Comparison of ENCODE assay signal across 24 cellular contexts in the genomic region with DNA sequence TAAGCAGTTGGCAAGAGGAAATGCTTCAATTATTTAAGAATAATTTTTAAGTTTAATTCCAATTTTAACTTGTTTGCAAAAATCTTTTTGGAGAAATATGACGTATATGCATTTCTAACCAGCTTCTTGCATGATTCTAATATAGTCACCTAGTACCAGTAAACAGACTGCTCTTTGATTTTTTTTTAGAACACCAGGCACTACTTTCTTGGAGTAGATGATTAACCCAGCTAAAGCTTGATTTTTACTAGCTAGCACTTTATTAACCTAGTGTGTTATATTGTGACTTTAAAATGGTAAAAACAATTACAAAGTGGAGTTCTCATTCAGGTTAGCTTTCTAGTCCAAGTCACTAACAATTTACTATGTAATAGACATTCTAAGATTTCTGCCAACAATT.
"Had no signal": no experiment of that assay in that cellular context is flagged by ENCODE, and none has a peak within 500 bp of the region (broad histone marks: within the 10 kb centered on the region; RNA-seq: fewer than 3 reads in every experiment).

No MANE protein-coding gene starts in this region.

- H3K9me3 ChIP-seq: adrenal gland, ascending aorta, breast epithelium, esophagus muscularis mucosa, gastrocnemius medialis, upper lobe of left lung had no signal

- H3K4me3 ChIP-seq: adrenal gland, ascending aorta, breast epithelium, dorsolateral prefrontal cortex, esophagus muscularis mucosa, gastrocnemius medialis, upper lobe of left lung had no signal

- DNase-seq: activated CD4-positive, alpha-beta T cell treated with anti-CD3 and anti-CD28 coated beads for 4 hours; activated CD4-positive, alpha-beta T cell treated with anti-CD3 and anti-CD28 coated beads, Interleukin-2, amount 50 U/mL, for 48 hours; activated CD4-positive, CD25-positive, alpha-beta regulatory T cell; activated CD8-positive, alpha-beta memory T cell treated with anti-CD3 and anti-CD28 coated beads, Interleukin-2, amount 50 U/mL, for 48 hours; activated naive CD4-positive, alpha-beta T cell; activated T-cell treated with anti-CD3 and anti-CD28 coated beads, Interleukin-2, amount 50 U/mL, for 4 hours; adrenal gland; dorsolateral prefrontal cortex; effector memory CD8-positive, alpha-beta T cell; gastrocnemius medialis; head of caudate nucleus; stimulated activated CD4-positive, alpha-beta T cell treated with anti-CD3 and anti-CD28 coated beads, Interleukin-4, amount 100 ng/mL, for 24 hours; stimulated activated naive CD4-positive, alpha-beta T cell treated with Interleukin-2 at 50 U/mL for 16 hours; T-helper 1 cell; upper lobe of left lung had no signal

- H3K27me3 ChIP-seq: adrenal gland, ascending aorta, breast epithelium, dorsolateral prefrontal cortex, esophagus muscularis mucosa, gastrocnemius medialis, upper lobe of left lung had no signal

- H3K27ac ChIP-seq: adrenal gland, ascending aorta, breast epithelium, dorsolateral prefrontal cortex, esophagus muscularis mucosa, gastrocnemius medialis, upper lobe of left lung had no signal

- H3K36me3 ChIP-seq: adrenal gland, ascending aorta, breast epithelium, esophagus muscularis mucosa, gastrocnemius medialis, upper lobe of left lung had no signal

- H3K27me3 Mint-ChIP-seq: activated naive CD8-positive, alpha-beta T cell; central memory CD8-positive, alpha-beta T cell; effector memory CD8-positive, alpha-beta T cell; memory B cell; progenitor cell of endocrine pancreas had no signal

- H3K4me1 Mint-ChIP-seq: central memory CD8-positive, alpha-beta T cell; memory B cell had no signal

- H3K4me3 Mint-ChIP-seq: activated naive CD8-positive, alpha-beta T cell; activated T-cell treated with anti-CD3 and anti-CD28 coated beads, Interleukin-2, amount 50 U/mL, for 4 hours; central memory CD8-positive, alpha-beta T cell; effector memory CD8-positive, alpha-beta T cell; memory B cell; neural crest cell had no signal

- H3K9me3 Mint-ChIP-seq: activated T-cell treated with anti-CD3 and anti-CD28 coated beads, Interleukin-2, amount 50 U/mL, for 4 hours; activated T-helper 2 cell treated with anti-CD3 and anti-CD28 coated beads, Interferon-gamma antibody, Interleukin-2, Interleukin-4, amounts not matched to agents 10 μg/mL and 5 μg/mL and 100 μg/mL, durations not matched to agents 14 hours and 24 hours and 36 hours; central memory CD8-positive, alpha-beta T cell; effector memory CD8-positive, alpha-beta T cell; memory B cell; neural crest cell had no signal

- H3K27ac Mint-ChIP-seq: activated naive CD8-positive, alpha-beta T cell; activated T-helper 2 cell treated with anti-CD3 and anti-CD28 coated beads, Interferon-gamma antibody, Interleukin-2, Interleukin-4, amounts not matched to agents 10 μg/mL and 5 μg/mL and 100 μg/mL, durations not matched to agents 14 hours and 24 hours and 36 hours; effector memory CD8-positive, alpha-beta T cell; memory B cell; progenitor cell of endocrine pancreas had no signal

- ATAC-seq: activated T-cell treated with anti-CD3 and anti-CD28 coated beads, Interleukin-2, amount 50 U/mL, for 4 hours; effector memory CD8-positive, alpha-beta T cell; gastrocnemius medialis had no signal

- H3K36me3 Mint-ChIP-seq: activated naive CD8-positive, alpha-beta T cell; memory B cell had no signal

- H3K4me1 ChIP-seq: adrenal gland, ascending aorta, breast epithelium, esophagus muscularis mucosa, gastrocnemius medialis, upper lobe of left lung had no signal
